In genomic region chr20:64240243-64241015, GRCh38 we compare ENCODE assay signal across 21 cellular contexts. TPM values are rescaled to one million over a fixed set of nuclear protein-coding genes. Genes with fewer than 3 reads are reported as not detected.
DNase-seq lines count a peak whose midpoint lies in the region; ATAC-seq, FAIRE-seq and TF ChIP-seq lines count a peak whose summit lies in the region.
"Had no signal": no experiment of that assay in that cellular context is flagged by ENCODE, and none has a peak within 500 bp of the region (broad histone marks: within the 10 kb centered on the region; RNA-seq: fewer than 3 reads in every experiment).

No MANE protein-coding gene starts in this region.

- H3K14ac ChIP-seq in neuronal stem cell (ENCODE audit: low read length): no peak overlapping the region

- peaks cover 5% of the 10 kb centered on the region for H3K27me3 Mint-ChIP-seq in activated T-cell treated with anti-CD3 and anti-CD28 coated beads, Interleukin-2, amount 50 U/mL, for 4 hours (ENCODE audit: low read depth)
- peaks cover 35% of the 10 kb centered on the region for H3K27me3 Mint-ChIP-seq in HFFc6 (ENCODE audit: insufficient read depth)

- no peaks in the 10 kb centered on the region for H3K79me1 ChIP-seq in neuronal stem cell (ENCODE audit: low read depth, low read length)

- H3K9ac ChIP-seq in kidney (ENCODE audit: low read length in 2 of 2) (no peak overlapping the region), neuronal stem cell (ENCODE audit: low read depth, low read length, poor library complexity) (no peak overlapping the region)
- H3K9ac ChIP-seq: KMS-11 had no signal

- H3K27ac Mint-ChIP-seq in HFFc6: no peak overlapping the region

- no peak overlapping the region for H3K4ac ChIP-seq in neuronal stem cell (ENCODE audit: low read length)

- no peaks in the 10 kb centered on the region for H3K36me3 Mint-ChIP-seq in activated T-cell treated with anti-CD3 and anti-CD28 coated beads, Interleukin-2, amount 50 U/mL, for 4 hours (ENCODE audit: insufficient read depth)
- no peaks in the 10 kb centered on the region for H3K36me3 Mint-ChIP-seq in HFFc6 (ENCODE audit: low read depth)

- H2AK5ac ChIP-seq in neuronal stem cell (ENCODE audit: low read depth, low read length): no peak overlapping the region

- no peak overlapping the region for H2BK120ac ChIP-seq in neuronal stem cell (ENCODE audit: low read depth, low read length)

- no peak overlapping the region for H2AFZ ChIP-seq in neuronal stem cell (ENCODE audit: low read length)

- H4K8ac ChIP-seq in neuronal stem cell (ENCODE audit: low read depth, low read length): no peak overlapping the region

- H2BK15ac ChIP-seq in neuronal stem cell (ENCODE audit: low read length): no peak overlapping the region

- H4K91ac ChIP-seq in neuronal stem cell (ENCODE audit: low read depth, low read length, poor library complexity): no peak overlapping the region

- no peaks in the 10 kb centered on the region for H3K9me3 Mint-ChIP-seq in activated T-cell treated with anti-CD3 and anti-CD28 coated beads, Interleukin-2, amount 50 U/mL, for 4 hours
- H3K9me3 Mint-ChIP-seq in HFFc6: no peaks in the 10 kb centered on the region

- no peak for TF ChIP-seq POLR2A in GM12892 (IDR thresholded peaks at IDR 0.05; ENCODE audit: low read depth, low read length)

- no peak overlapping the region for H3K4me3 Mint-ChIP-seq in activated T-cell treated with anti-CD3 and anti-CD28 coated beads, Interleukin-2, amount 50 U/mL, for 4 hours
- H3K4me3 Mint-ChIP-seq in HFFc6: no peak overlapping the region

- DNase-seq in activated T-cell treated with anti-CD3 and anti-CD28 coated beads, Interleukin-2, amount 50 U/mL, for 1 hour: peak; percentile 9
- DNase-seq in activated T-cell treated with anti-CD3 and anti-CD28 coated beads, Interleukin-2, amount 50 U/mL, for 4 hours: no peak
- DNase-seq in GM12892 (ENCODE audit: insufficient read length): peak; percentile 10
- peak; percentile 69 for DNase-seq in kidney
- no peak for DNase-seq in neuronal stem cell (ENCODE audit: low spot score)
- no peak for DNase-seq in hepatic stellate cell (ENCODE audit: low spot score)
- no peak for DNase-seq in HFFc6
- DNase-seq: AML-193, DND-41, NCI-H1417 treated with DMSO at 0.1 percent for 48 hours, NCI-H187 treated with DMSO at 0.1 percent for 48 hours, NCI-H2227 treated with DMSO at 0.1 percent for 48 hours, NCI-H510A treated with DMSO at 0.1 percent for 48 hours, NCI-H82, OCI-M1, SIG-M5 had no signal

- intact Hi-C loops in kidney (cut with DNase I): no loop called here

- no peak overlapping the region for H2BK5ac ChIP-seq in neuronal stem cell (ENCODE audit: low read length)

- H3K27ac ChIP-seq in kidney (ENCODE audit: low read depth in 2 of 2, low read length in 2 of 2) (no peak overlapping the region), neuronal stem cell (replicated peaks; ENCODE audit: low read length) (no peak overlapping the region)
- H3K27ac ChIP-seq: 22Rv1, C4-2B, KMS-11 had no signal

- H3K23ac ChIP-seq in neuronal stem cell (ENCODE audit: low read depth, low read length, poor library complexity): no peak overlapping the region

- no peak for ATAC-seq in activated T-cell treated with anti-CD3 and anti-CD28 coated beads, Interleukin-2, amount 50 U/mL, for 4 hours
- ATAC-seq in GM21717 (IDR thresholded peaks at IDR 0.05; ENCODE audit: unreplicated experiment): no peak

- H3K4me1 ChIP-seq in kidney (ENCODE audit: control insufficient read depth in 1 of 2, insufficient read depth in 1 of 2, low read depth in 1 of 2, low read length in 2 of 2) (no peaks in the 10 kb centered on the region), neuronal stem cell (ENCODE audit: control insufficient read depth in 2 of 2, insufficient read depth in 1 of 2, low read depth in 1 of 2, low read length in 2 of 2) (peaks cover 3 to 10% of the 10 kb centered on the region in 2 donors)
- H3K4me1 ChIP-seq: HAP-1 had no signal

- peak overlapping the region; percentile 23 for H3K18ac ChIP-seq in neuronal stem cell (ENCODE audit: low read length)

- WGBS in neuronal stem cell (ENCODE audit: extremely low coverage in 2 of 2, insufficient read length in 2 of 2, insufficient replicate concordance in 1 of 2), 2 donors: no CpG with 5 or more reads among the region's 26 CpGs

- H3K4me1 Mint-ChIP-seq in activated T-cell treated with anti-CD3 and anti-CD28 coated beads, Interleukin-2, amount 50 U/mL, for 4 hours (ENCODE audit: low read depth): no peaks in the 10 kb centered on the region
- no peaks in the 10 kb centered on the region for H3K4me1 Mint-ChIP-seq in HFFc6 (ENCODE audit: low read depth)

- H2BK12ac ChIP-seq in neuronal stem cell (ENCODE audit: low read length): no peak overlapping the region

- H3K36me3 ChIP-seq in kidney (ENCODE audit: control insufficient read depth in 1 of 2, insufficient read depth in 2 of 2, low read length in 2 of 2) (no peaks in the 10 kb centered on the region), neuronal stem cell (replicated peaks in 1 of 2; ENCODE audit: control insufficient read depth in 2 of 2, insufficient read depth in 2 of 2, low read length in 2 of 2) (peaks cover 0 to 2% of the 10 kb centered on the region in 2 donors)
- H3K36me3 ChIP-seq: HAP-1 had no signal

- FAIRE-seq in GM12892 (lab: Jason Lieb, UNC) (no peak), kidney (lab: Jason Lieb, UNC) (no peak)

- H3K4me2 ChIP-seq in neuronal stem cell (ENCODE audit: insufficient read depth, low read length, poor library complexity, severe bottlenecking): no peak overlapping the region
- H3K4me2 ChIP-seq: KMS-11 had no signal

- H3K9me3 ChIP-seq in kidney (ENCODE audit: control insufficient read depth in 1 of 2, low read length in 2 of 2) (no peaks in the 10 kb centered on the region), neuronal stem cell (replicated peaks in 1 of 2; ENCODE audit: control insufficient read depth in 2 of 2, insufficient read depth in 1 of 2, low read depth in 1 of 2, low read length in 2 of 2) (peaks cover 6 to 12% of the 10 kb centered on the region in 2 donors)
- H3K9me3 ChIP-seq: HAP-1 had no signal

- peaks cover 0 to 11% (median 0%) of the 10 kb centered on the region in 3 experiments for H3K27me3 ChIP-seq in neuronal stem cell (ENCODE audit: control insufficient read depth in 3 of 3, insufficient read depth in 3 of 3, low read depth in 1 of 3, low read length in 3 of 3)

- H3K4me3 ChIP-seq in kidney (ENCODE audit: low read length in 2 of 2): no peak overlapping the region
- no peak overlapping the region for H3K4me3 ChIP-seq in neuronal stem cell (ENCODE audit: low read length in 2 of 2)
- H3K4me3 ChIP-seq: HAP-1 had no signal

- TF ChIP-seq CTCF in kidney (IDR thresholded peaks at IDR 0.05; ENCODE audit: borderline replicate concordance, extremely low read depth, insufficient read depth): no peak
- no peak for TF ChIP-seq CTCF in HFFc6 (IDR thresholded peaks at IDR 0.05)

RNA-seq across cellular contexts. Expression of gene PCMTD2, which starts 15.1 kb away (rescaled TPM):
- 10 to 100 TPM; 20.4 to 24.4 (median 21.2) TPM for total RNA-seq in activated T-cell treated with anti-CD3 and anti-CD28 coated beads, Interleukin-2, amount 50 U/mL, for 4 hours
- 21.5 TPM for polyA plus RNA-seq in GM12892 (2012; ENCODE audit: missing spikeins)
- total RNA-seq in kidney: 53.8 TPM
- polyA plus RNA-seq in kidney (ENCODE audit: insufficient read depth, low read depth, low replicate concordance): 25.0 TPM
- 40.9 TPM for polyA plus RNA-seq in neuronal stem cell (2013, experiment 1 of 2)
- polyA plus RNA-seq in neuronal stem cell (2013, experiment 2 of 2): 42.6 TPM
- 10 to 100 TPM; 15.7 to 21.9 (median 18.1) TPM for total RNA-seq in HFFc6 (2021; fragmentation: NEBNext Ultra II Directional; extraction: Animal tissue kit (Norgen Biotek cat#: 25700))

Comparison
In these comparisons a context has a peak if more than half of its experiments do, and no peak if none do; other contexts are left out.
1. DNase-seq: peak in activated T-cell treated with anti-CD3 and anti-CD28 coated beads, Interleukin-2, amount 50 U/mL, for 1 hour (single experiment), GM12892 (single experiment) and kidney (single experiment); none in activated T-cell treated with anti-CD3 and anti-CD28 coated beads, Interleukin-2, amount 50 U/mL, for 4 hours (single experiment), neuronal stem cell (single experiment), hepatic stellate cell (single experiment) and HFFc6 (single experiment).